In genomic region chr5:14450055-14450524, GRCh38 we compare ENCODE assay signal across 10 cellular contexts.
DNase-seq lines count a peak whose midpoint lies in the region; ATAC-seq lines count a peak whose summit lies in the region.
"Had no signal": no experiment of that assay in that cellular context is flagged by ENCODE, and none has a peak within 500 bp of the region (broad histone marks: within the 10 kb centered on the region; RNA-seq: fewer than 3 reads in every experiment).

No MANE protein-coding gene starts in this region.

- H3K9ac ChIP-seq in GM23248, result peak overlapping the region; percentile 86

- H3K4me2 ChIP-seq in GM23248 (ENCODE audit: unreplicated experiment), result peak overlapping the region; percentile 77

- no peaks in the 10 kb centered on the region for H4K20me1 ChIP-seq in GM23248 (ENCODE audit: insufficient read depth)

- DNase-seq in GM23248, result peak; percentile 99
- DNase-seq in amniotic stem cell (lab: John Stamatoyannopoulos, UW), result peak; percentile 83
- DNase-seq in right cardiac atrium, result peak; percentile 71 to 90 (median 82)
- DNase-seq in stimulated activated naive CD8-positive, alpha-beta T cell treated with anti-CD3 and anti-CD28 coated beads, Interleukin-15, Interleukin-2, amounts not matched to agents 100 U/mL and 50 U/mL, for 24 hours, result no peak
- no peak for DNase-seq in activated gamma-delta T cell treated with Interleukin-2 at 50 U/mL for 16 hours
- DNase-seq in NK-92 treated with Interleukin-12 subunit alpha and Interleukin-12 subunit beta, amount 100 ng/mL, for 24 hours (lab: John Stamatoyannopoulos, UW), result no peak
- DNase-seq: NCI-H1436 had no signal

- H3K4me3 ChIP-seq in GM23248 (peak overlapping the region; percentile 52; the same call in 1 of the 2 replicates), right cardiac atrium (ENCODE audit: low read length) (no peak overlapping the region)
- H3K4me3 ChIP-seq: adrenal gland had no signal

- intact Hi-C loops in right cardiac atrium (cut with DNase I), result no loop called here

- H3K9me3 ChIP-seq in GM23248 (ENCODE audit: low read depth) (no peaks in the 10 kb centered on the region), right cardiac atrium (ENCODE audit: control insufficient read depth, low read length) (no peaks in the 10 kb centered on the region)
- H3K9me3 ChIP-seq: adrenal gland had no signal

- peaks cover 93% of the 10 kb centered on the region for H3F3A ChIP-seq in GM23248 (ENCODE audit: insufficient read depth)

- no peaks in the 10 kb centered on the region for H3K9me2 ChIP-seq in GM23248 (ENCODE audit: insufficient read depth)

- no peak overlapping the region for H2AFZ ChIP-seq in GM23248

- H3K27ac ChIP-seq in GM23248, result peak overlapping the region; percentile 99
- H3K27ac ChIP-seq in right cardiac atrium (ENCODE audit: low read length), result peak overlapping the region; percentile 68

- H3K27me3 ChIP-seq in GM23248 (replicated peaks; ENCODE audit: insufficient read depth) (no peaks in the 10 kb centered on the region), right cardiac atrium (ENCODE audit: control insufficient read depth, insufficient read depth) (no peaks in the 10 kb centered on the region)
- H3K27me3 ChIP-seq: adrenal gland had no signal

- H3K4me1 ChIP-seq in GM23248 (ENCODE audit: insufficient read depth), result peaks cover 90% of the 10 kb centered on the region
- H3K4me1 ChIP-seq in right cardiac atrium (ENCODE audit: control insufficient read depth, insufficient read depth, low read length), result peaks cover 16% of the 10 kb centered on the region

- in situ Hi-C loops in GM23248 (cut with MboI), result no loop called here

- ATAC-seq in right cardiac atrium (peak; percentile 89 to 92), HG02571 (IDR thresholded peaks at IDR 0.05; ENCODE audit: unreplicated experiment) (no peak), GM18519 (IDR thresholded peaks at IDR 0.05; ENCODE audit: low FRiP score, unreplicated experiment) (no peak)
- peak; percentile 63 for ATAC-seq in stimulated activated naive CD8-positive, alpha-beta T cell treated with anti-CD3 and anti-CD28 coated beads, Interleukin-15, Interleukin-2, amounts not matched to agents 100 U/mL and 50 U/mL, for 24 hours

- H3K36me3 ChIP-seq in GM23248 (ENCODE audit: low read depth), result peaks cover 29% of the 10 kb centered on the region
- H3K36me3 ChIP-seq: adrenal gland had no signal

- peaks cover 80% of the 10 kb centered on the region for H3K79me2 ChIP-seq in GM23248 (ENCODE audit: insufficient read depth)

- WGBS in GM23248 (ENCODE audit: low coverage in 1 of 2, low lambda C conversion rate in 2 of 2, missing lambda C conversion rate in 2 of 2), 2 experiments, result 1% methylated on average over 11 of the region's 11 CpGs
- WGBS in right cardiac atrium, result 38% methylated on average over 11 of the region's 11 CpGs

Comparison
In these comparisons a context has a peak if more than half of its experiments do, and no peak if none do; other contexts are left out.
1. DNase-seq: peak in GM23248 (single experiment), amniotic stem cell (single experiment) and right cardiac atrium (3 of 3); none in stimulated activated naive CD8-positive, alpha-beta T cell treated with anti-CD3 and anti-CD28 coated beads, Interleukin-15, Interleukin-2, amounts not matched to agents 100 U/mL and 50 U/mL, for 24 hours (single experiment), activated gamma-delta T cell treated with Interleukin-2 at 50 U/mL for 16 hours (single experiment) and NK-92 treated with Interleukin-12 subunit alpha and Interleukin-12 subunit beta, amount 100 ng/mL, for 24 hours (single experiment).
2. ATAC-seq: peak in right cardiac atrium (2 of 2) and stimulated activated naive CD8-positive, alpha-beta T cell treated with anti-CD3 and anti-CD28 coated beads, Interleukin-15, Interleukin-2, amounts not matched to agents 100 U/mL and 50 U/mL, for 24 hours (single experiment); none in HG02571 (single experiment) and GM18519 (single experiment).